ENCODE assay signal across 25 cellular contexts in genomic region chr10:13871087-13871486, GRCh38.
DNase-seq lines count a peak whose midpoint lies in the region; ATAC-seq and TF ChIP-seq lines count a peak whose summit lies in the region.
"Had no signal": no experiment of that assay in that cellular context is flagged by ENCODE, and none has a peak within 500 bp of the region (broad histone marks: within the 10 kb centered on the region; RNA-seq: fewer than 3 reads in every experiment).

No MANE protein-coding gene starts in this region.

- no peak for ATAC-seq in GM18511 (IDR thresholded peaks at IDR 0.05; ENCODE audit: unreplicated experiment)
- ATAC-seq: activated CD4-positive, alpha-beta T cell treated with anti-CD3 and anti-CD28 coated beads for 36 hours; activated CD8-positive, alpha-beta T cell treated with anti-CD3 and anti-CD28 coated beads for 36 hours; body of pancreas; stimulated activated naive CD8-positive, alpha-beta T cell treated with anti-CD3 and anti-CD28 coated beads, Interleukin-15, amount 100 ng/mL, for 72 hours had no signal

- H3K79me2 ChIP-seq in trophoblast cell (ENCODE audit: control insufficient read depth, insufficient read depth, low read length, poor library complexity) = peaks cover 2% of the 10 kb centered on the region

- peaks cover 40% of the 10 kb centered on the region for H3K36me3 Mint-ChIP-seq in HFFc6 (ENCODE audit: low read depth)
- H3K36me3 Mint-ChIP-seq in glutamatergic neuron (ENCODE audit: unreplicated experiment) = no peaks in the 10 kb centered on the region
- H3K36me3 Mint-ChIP-seq in mesothelial cell of epicardium = peaks cover 6% of the 10 kb centered on the region
- H3K36me3 Mint-ChIP-seq: activated naive CD4-positive, alpha-beta T cell treated with anti-CD3 and anti-CD28 coated beads, Interleukin-2, amount 10 ng/mL, durations not matched to agents 7 days and 5 days had no signal

- TF ChIP-seq CTCF in HFFc6 (IDR thresholded peaks at IDR 0.05) (no peak), glutamatergic neuron (IDR thresholded peaks at IDR 0.05; ENCODE audit: partially characterized antibody, unreplicated experiment) (no peak), mesothelial cell of epicardium (IDR thresholded peaks at IDR 0.05; ENCODE audit: unreplicated experiment) (no peak)

- no peak overlapping the region for H3K23ac ChIP-seq in trophoblast cell (ENCODE audit: low read length)

- no peak for DNase-seq in HFFc6
- peak; percentile 15 for DNase-seq in NCI-H2227 treated with DMSO at 0.1 percent for 48 hours (lab: John Stamatoyannopoulos, UW)
- no peak for DNase-seq in glutamatergic neuron
- DNase-seq in trophoblast cell = no peak
- no peak for DNase-seq in activated naive CD4-positive, alpha-beta T cell (lab: John Stamatoyannopoulos, UW)
- DNase-seq in NCI-H2107 (lab: John Stamatoyannopoulos, UW) = no peak
- DNase-seq in mesothelial cell of epicardium (ENCODE audit: low spot score in 2 of 2, unreplicated experiment in 2 of 2) = no peak
- DNase-seq: activated CD4-positive, alpha-beta T cell treated with anti-CD3 and anti-CD28 coated beads for 36 hours; activated CD8-positive, alpha-beta memory T cell treated with anti-CD3 and anti-CD28 coated beads, Interleukin-2, amount 50 U/mL, for 48 hours; activated CD8-positive, alpha-beta T cell treated with anti-CD3 and anti-CD28 coated beads for 36 hours; activated naive CD4-positive, alpha-beta T cell treated with anti-CD3 and anti-CD28 coated beads, Interleukin-2, amount 10 ng/mL, durations not matched to agents 7 days and 5 days; body of pancreas; hippocampal formation; NCI-H1092 treated with DMSO at 0.1 percent for 48 hours; NCI-H2029; NCI-H345; NCI-H82; right cardiac atrium; spleen; stimulated activated CD8-positive, alpha-beta memory T cell treated with anti-CD3 and anti-CD28 coated beads, Interleukin-4, amount 100 ng/mL, for 48 hours; stimulated activated naive CD8-positive, alpha-beta T cell treated with anti-CD3 and anti-CD28 coated beads, Interleukin-15, amount 100 ng/mL, for 72 hours had no signal

- H4K12ac ChIP-seq in trophoblast cell (ENCODE audit: low read depth, low read length) = no peak overlapping the region

- H3K18ac ChIP-seq in trophoblast cell (ENCODE audit: low read length) = peak overlapping the region; percentile 70

- peak overlapping the region; percentile 9; the same call in 1 of the 2 replicates for H3K27ac Mint-ChIP-seq in HFFc6
- peak overlapping the region; percentile 69 for H3K27ac Mint-ChIP-seq in glutamatergic neuron (ENCODE audit: unreplicated experiment)
- H3K27ac Mint-ChIP-seq in mesothelial cell of epicardium = no peak overlapping the region
- H3K27ac Mint-ChIP-seq: activated CD4-positive, alpha-beta T cell treated with anti-CD3 and anti-CD28 coated beads for 36 hours; activated CD8-positive, alpha-beta T cell treated with anti-CD3 and anti-CD28 coated beads for 36 hours; activated naive CD4-positive, alpha-beta T cell treated with anti-CD3 and anti-CD28 coated beads, Interleukin-2, amount 10 ng/mL, durations not matched to agents 7 days and 5 days had no signal

- WGBS in trophoblast cell (ENCODE audit: extremely low coverage, insufficient coverage, insufficient read length) = no CpG with 5 or more reads among the region's 9 CpGs

- no peak overlapping the region for H2BK12ac ChIP-seq in trophoblast cell (ENCODE audit: low read length)

- H3K27me3 Mint-ChIP-seq in HFFc6 (ENCODE audit: insufficient read depth) = peaks cover 2% of the 10 kb centered on the region
- H3K27me3 Mint-ChIP-seq in glutamatergic neuron (ENCODE audit: unreplicated experiment) = peaks cover 12% of the 10 kb centered on the region
- H3K27me3 Mint-ChIP-seq in mesothelial cell of epicardium (ENCODE audit: low read depth) = peaks cover 2% of the 10 kb centered on the region
- H3K27me3 Mint-ChIP-seq: activated CD4-positive, alpha-beta T cell treated with anti-CD3 and anti-CD28 coated beads for 36 hours had no signal

- no peaks in the 10 kb centered on the region for H3K36me3 ChIP-seq in trophoblast cell (ENCODE audit: control insufficient read depth in 1 of 2, insufficient read depth in 2 of 2, low read length in 2 of 2)
- H3K36me3 ChIP-seq: HAP-1, spleen had no signal

- H3K4me1 Mint-ChIP-seq in HFFc6 (ENCODE audit: low read depth) = peaks cover 74% of the 10 kb centered on the region
- peaks cover 32% of the 10 kb centered on the region for H3K4me1 Mint-ChIP-seq in glutamatergic neuron (ENCODE audit: low read depth, unreplicated experiment)
- H3K4me1 Mint-ChIP-seq in mesothelial cell of epicardium = peaks cover 8% of the 10 kb centered on the region
- H3K4me1 Mint-ChIP-seq: activated naive CD4-positive, alpha-beta T cell treated with anti-CD3 and anti-CD28 coated beads, Interleukin-2, amount 10 ng/mL, durations not matched to agents 7 days and 5 days had no signal

- H3K9me3 Mint-ChIP-seq in HFFc6 (no peaks in the 10 kb centered on the region), glutamatergic neuron (ENCODE audit: unreplicated experiment) (no peaks in the 10 kb centered on the region), mesothelial cell of epicardium (no peaks in the 10 kb centered on the region)
- H3K9me3 Mint-ChIP-seq: activated CD8-positive, alpha-beta T cell treated with anti-CD3 and anti-CD28 coated beads for 36 hours; activated naive CD4-positive, alpha-beta T cell treated with anti-CD3 and anti-CD28 coated beads, Interleukin-2, amount 10 ng/mL, durations not matched to agents 7 days and 5 days; stimulated activated naive CD8-positive, alpha-beta T cell treated with anti-CD3 and anti-CD28 coated beads, Interleukin-15, amount 100 ng/mL, for 72 hours had no signal

- no peaks in the 10 kb centered on the region for H3K27me3 ChIP-seq in trophoblast cell (ENCODE audit: insufficient read depth, low read length)
- H3K27me3 ChIP-seq: body of pancreas, spleen, tibial nerve had no signal

- peak overlapping the region; percentile 63 for H2BK120ac ChIP-seq in trophoblast cell (ENCODE audit: insufficient read depth, low read length, poor library complexity)

- peaks cover 11 to 14% of the 10 kb centered on the region in 2 experiments for H3K4me1 ChIP-seq in trophoblast cell (ENCODE audit: control insufficient read depth in 1 of 2, insufficient read depth in 2 of 2, low read length in 2 of 2)
- H3K4me1 ChIP-seq: HAP-1 had no signal

- H3K4me3 ChIP-seq in trophoblast cell (ENCODE audit: low read depth, low read length) = no peak overlapping the region
- H3K4me3 ChIP-seq: body of pancreas, HAP-1, lung, spleen, tibial nerve had no signal

- peak overlapping the region; percentile 40 for H4K8ac ChIP-seq in trophoblast cell (ENCODE audit: low read depth, low read length)

- H3K9me3 ChIP-seq in trophoblast cell (ENCODE audit: insufficient read depth, low read depth, low read length) = no peaks in the 10 kb centered on the region
- H3K9me3 ChIP-seq: body of pancreas, HAP-1, spleen, tibial nerve had no signal

- H3K4ac ChIP-seq in trophoblast cell (ENCODE audit: low read depth, low read length) = no peak overlapping the region

- no peak overlapping the region for H3K4me2 ChIP-seq in trophoblast cell (ENCODE audit: low read length)

- H3K14ac ChIP-seq in trophoblast cell (ENCODE audit: low read length) = no peak overlapping the region

- H3K4me3 Mint-ChIP-seq in HFFc6 = no peak overlapping the region
- no peak overlapping the region for H3K4me3 Mint-ChIP-seq in glutamatergic neuron (ENCODE audit: unreplicated experiment)
- H3K4me3 Mint-ChIP-seq in mesothelial cell of epicardium = no peak overlapping the region
- H3K4me3 Mint-ChIP-seq: activated CD4-positive, alpha-beta T cell treated with anti-CD3 and anti-CD28 coated beads for 36 hours; activated CD8-positive, alpha-beta T cell treated with anti-CD3 and anti-CD28 coated beads for 36 hours; activated naive CD4-positive, alpha-beta T cell treated with anti-CD3 and anti-CD28 coated beads, Interleukin-2, amount 10 ng/mL, durations not matched to agents 7 days and 5 days; stimulated activated naive CD8-positive, alpha-beta T cell treated with anti-CD3 and anti-CD28 coated beads, Interleukin-15, amount 100 ng/mL, for 72 hours had no signal

- peak overlapping the region; percentile 82 for H4K91ac ChIP-seq in trophoblast cell (ENCODE audit: low read depth, low read length)

- no peak overlapping the region for H3K27ac ChIP-seq in trophoblast cell (ENCODE audit: low read depth, low read length)

- no peak overlapping the region for H2AK5ac ChIP-seq in trophoblast cell (ENCODE audit: low read length)

- H2BK5ac ChIP-seq in trophoblast cell (ENCODE audit: low read depth, low read length, poor library complexity) = peak overlapping the region; percentile 23

- peaks cover 8% of the 10 kb centered on the region for H3K79me1 ChIP-seq in trophoblast cell (ENCODE audit: low read length)

- no peak overlapping the region for H2AFZ ChIP-seq in trophoblast cell (ENCODE audit: insufficient read depth, low read length, poor library complexity)

- no peak overlapping the region for H3K9ac ChIP-seq in trophoblast cell (ENCODE audit: low read length)
